Comparison of ENCODE assay signal across 8 cellular contexts in the genomic region with DNA sequence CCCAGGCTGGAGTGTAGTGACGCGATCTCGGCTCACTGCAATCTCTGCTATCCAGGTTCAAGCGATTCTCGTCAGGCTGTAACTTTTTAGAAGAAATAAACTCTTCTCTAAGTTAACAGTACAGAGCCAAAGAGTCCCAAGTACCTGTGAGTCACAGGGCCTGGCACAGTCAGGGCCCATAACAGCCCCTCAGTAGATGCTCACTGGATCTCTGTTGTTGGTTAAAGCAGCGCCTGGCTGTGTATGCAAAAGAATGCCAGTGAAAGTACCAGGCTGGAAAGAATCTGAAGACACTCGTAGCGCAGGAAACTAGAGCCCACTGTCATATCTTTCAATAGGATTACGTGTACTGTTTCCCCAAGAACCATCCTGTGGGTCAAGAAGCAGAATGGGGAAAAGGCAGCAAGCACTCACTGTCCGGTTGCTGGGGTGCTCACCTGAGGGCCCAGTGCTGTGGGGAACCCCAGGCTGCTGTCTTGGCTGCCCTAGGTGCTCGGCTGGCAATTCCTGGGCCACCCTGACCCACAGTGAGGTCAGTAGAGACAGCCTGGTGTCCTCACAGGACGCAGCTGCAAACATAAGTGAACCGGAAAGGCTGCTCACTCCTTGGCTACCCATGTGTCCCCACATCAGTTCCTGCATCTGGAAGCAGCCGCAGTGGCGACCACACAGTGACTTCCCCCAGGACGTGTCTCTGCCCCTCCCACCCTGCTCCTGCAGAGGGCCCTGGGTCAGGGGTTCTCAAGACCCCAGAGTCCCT. TPM values are rescaled to one million over a fixed set of nuclear protein-coding genes. Genes with fewer than 3 reads are reported as not detected.
DNase-seq lines count a peak whose midpoint lies in the region; ATAC-seq, FAIRE-seq and TF ChIP-seq lines count a peak whose summit lies in the region.

No MANE protein-coding gene starts in this region.

- H3K4me1 ChIP-seq in HepG2 (ENCODE audit: insufficient read depth, low read length) (peaks cover 47% of the 10 kb centered on the region), right lobe of liver (peaks cover 0 to 46% (median 19%) of the 10 kb centered on the region in 4 donors), Panc1 (ENCODE audit: control insufficient read depth, insufficient read depth, low read length) (peaks cover 37% of the 10 kb centered on the region)

- H3K9me3 Mint-ChIP-seq in effector memory CD8-positive, alpha-beta T cell = no peaks in the 10 kb centered on the region

- peaks cover 31% of the 10 kb centered on the region for H3K36me3 Mint-ChIP-seq in effector memory CD8-positive, alpha-beta T cell (ENCODE audit: insufficient read depth)

- POLR2A ChIA-PET in HepG2 (lab: Yijun Ruan, JAX) = interaction anchor here (0.6 kb wide), 1 partner anchor 36 kb away, joined by 3 read pairs; no protein-coding TSS in a partner anchor
- POLR2A ChIA-PET in Panc1 (lab: Charles Lee) = no interaction called here

- no peaks in the 10 kb centered on the region for H4K20me1 ChIP-seq in HepG2 (ENCODE audit: insufficient read depth, low read length)

- BruUV-seq in HepG2 (replicated peaks; lab: Mats Ljungman, UMichigan) (no TSS peak), Panc1 (replicated peaks; lab: Mats Ljungman, UMichigan) (no TSS peak)

- H3K27me3 Mint-ChIP-seq in effector memory CD8-positive, alpha-beta T cell = no peaks in the 10 kb centered on the region

- H3K27ac Mint-ChIP-seq in effector memory CD8-positive, alpha-beta T cell = peak overlapping the region; percentile 93 to 99

- ATAC-seq in HepG2 (no peak), right lobe of liver (no peak), Panc1 (no peak), HG02642 (IDR thresholded peaks at IDR 0.05; ENCODE audit: poor library complexity, unreplicated experiment) (no peak), HG02981 (IDR thresholded peaks at IDR 0.05; ENCODE audit: unreplicated experiment) (no peak), GM19455 (IDR thresholded peaks at IDR 0.05; ENCODE audit: unreplicated experiment) (no peak)
- no peak for ATAC-seq in effector memory CD8-positive, alpha-beta T cell (replicated peaks)

- H3K4me3 Mint-ChIP-seq in effector memory CD8-positive, alpha-beta T cell = peak overlapping the region; percentile 17 to 96

- intact Hi-C loops in HepG2 (cut with micrococcal nuclease; ENCODE audit: unreplicated experiment) (no loop called here), right lobe of liver (cut with DNase I) (no loop called here), Panc1 (cut with micrococcal nuclease; ENCODE audit: unreplicated experiment) (no loop called here)

- no peak overlapping the region for H2AFZ ChIP-seq in HepG2 (ENCODE audit: low read length)

- H3K9ac ChIP-seq in HepG2 (ENCODE audit: insufficient read depth, low read depth, low read length) = no peak overlapping the region

- peaks cover 41 to 46% of the 10 kb centered on the region in 2 donors for H3K4me1 Mint-ChIP-seq in effector memory CD8-positive, alpha-beta T cell (ENCODE audit: low read depth in 2 of 2)

- in situ Hi-C loops in HepG2 (cut with HindIII; ENCODE audit: extremely low pct_ligation_motif_present, low pct_unique_long_range_greater_than_20kb) = no loop called here
- in situ Hi-C loops in Panc1 (cut with HindIII; ENCODE audit: low pct_unique_long_range_greater_than_20kb, low sequenced_read_pairs) = no loop called here

- TF ChIP-seq CTCF in HepG2 (CRISPR knock-in tag; IDR thresholded peaks at IDR 0.05) (no peak), right lobe of liver (IDR thresholded peaks at IDR 0.05) (no peak), Panc1 (IDR thresholded peaks at IDR 0.05) (no peak)

- no peak for TF ChIP-seq POLR2A in HepG2 (IDR thresholded peaks at IDR 0.05; ENCODE audit: insufficient read depth in 1 of 2, low read depth in 2 of 2, low read length in 2 of 2)
- no peak for TF ChIP-seq POLR2A in right lobe of liver (IDR thresholded peaks at IDR 0.05)

- H3K27ac ChIP-seq in HepG2 (ENCODE audit: extremely low read length, insufficient read depth, low read length) = no peak overlapping the region
- no peak overlapping the region for H3K27ac ChIP-seq in right lobe of liver
- peak overlapping the region; percentile 61 for H3K27ac ChIP-seq in Panc1 (ENCODE audit: low read length)

- TF ChIP-seq EP300 in HepG2 (IDR thresholded peaks at IDR 0.05; ENCODE audit: low read depth in 2 of 2, low read length in 2 of 2) = no peak
- TF ChIP-seq EP300 in HepG2 (CRISPR knock-in tag; IDR thresholded peaks at IDR 0.05; ENCODE audit: borderline replicate concordance) = no peak

- H3K36me3 ChIP-seq in HepG2 (replicated peaks in 1 of 2; ENCODE audit: control insufficient read depth in 1 of 2, insufficient read depth in 2 of 2, low read length in 2 of 2) = no peaks in the 10 kb centered on the region; a peak in 1 of 5 replicates
- peaks cover 0 to 2% (median 0%) of the 10 kb centered on the region in 4 donors for H3K36me3 ChIP-seq in right lobe of liver
- H3K36me3 ChIP-seq in Panc1 (ENCODE audit: control insufficient read depth, insufficient read depth, low read length) = peaks cover 2% of the 10 kb centered on the region; the same call in 1 of the 2 replicates

- peaks cover 40% of the 10 kb centered on the region for H3K79me2 ChIP-seq in HepG2 (ENCODE audit: insufficient read depth, low read length)

- H3K4me3 ChIP-seq in HepG2 (replicated peaks in 1 of 3; ENCODE audit: insufficient read depth in 1 of 3, low read depth in 2 of 3, low read length in 3 of 3) (no peak overlapping the region), right lobe of liver (no peak overlapping the region), Panc1 (ENCODE audit: low read depth in 2 of 2, low read length in 2 of 2) (peak overlapping the region in 1 of 2 experiments; percentile 58; a peak in 2 of 4 replicates)

- H3K9me3 ChIP-seq in HepG2 (ENCODE audit: low read length) (no peaks in the 10 kb centered on the region), right lobe of liver (no peaks in the 10 kb centered on the region), Panc1 (ENCODE audit: control insufficient read depth, insufficient read depth, low read depth, low read length) (no peaks in the 10 kb centered on the region)

- CTCF ChIA-PET in HepG2 (lab: Yijun Ruan, JAX; ENCODE audit: low intra/inter-chr PET ratio, low total read pairs) = no interaction called here
- CTCF ChIA-PET in Panc1 (lab: Charles Lee) = no interaction called here

- no peak overlapping the region for H3K4me2 ChIP-seq in HepG2 (ENCODE audit: low read depth, low read length)

- 95% methylated on average over 11 of the region's 16 CpGs for WGBS in HepG2 (ENCODE audit: low lambda C conversion rate)
- 65% methylated on average over 10 of the region's 16 CpGs for WGBS in right lobe of liver (ENCODE audit: insufficient coverage, low coverage, low lambda C conversion rate, missing lambda C conversion rate)

- DNase-seq in HepG2 (ENCODE audit: low spot score) (no peak), right lobe of liver (no peak), Panc1 (ENCODE audit: low read depth, low spot score) (no peak), epidermal melanocyte (ENCODE audit: insufficient read length, low spot score) (no peak)
- DNase-seq in effector memory CD8-positive, alpha-beta T cell = no peak

- H3K27me3 ChIP-seq in HepG2 (ENCODE audit: control insufficient read depth in 1 of 2, insufficient read depth in 2 of 2, low read length in 2 of 2) (no peaks in the 10 kb centered on the region), right lobe of liver (no peaks in the 10 kb centered on the region), Panc1 (ENCODE audit: control insufficient read depth, insufficient read depth, low read length) (no peaks in the 10 kb centered on the region)

- no peak for TF ChIP-seq RAD21 in HepG2 (CRISPR knock-in tag; IDR thresholded peaks at IDR 0.05)

- no peak for FAIRE-seq in HepG2 (lab: Jason Lieb, UNC)

RNA-seq across cellular contexts. Expression of a gene that starts 3.1 kb away (rescaled TPM):
- total RNA-seq in HepG2 (2016; rRNA removed; fragmentation: Illumina TruSeq; extraction: Trizol) (104 and 131 TPM in 2 replicates), right lobe of liver (10 to 100 TPM; 13.1 to 30.8 (median 14.7) TPM), Panc1 (2021; ENCODE audit: unreplicated experiment) (73.4 TPM)
- 19.5 and 20.5 TPM in 2 replicates for total RNA-seq in HepG2 (2016; cell fraction: cytosol; rRNA removed; fragmentation: Illumina TruSeq; extraction: Trizol; ENCODE audit: low read depth)
- total RNA-seq in HepG2 (2016; cell fraction: insoluble cytoplasmic fraction; rRNA removed; fragmentation: Illumina TruSeq; extraction: Trizol) = 103 and 128 TPM in 2 replicates
- total RNA-seq in HepG2 (2016; cell fraction: membrane; rRNA removed; fragmentation: Illumina TruSeq; extraction: Trizol) = 43.3 and 44.2 TPM in 2 replicates
- 39.3 and 41.5 TPM in 2 replicates for total RNA-seq in HepG2 (2016; cell fraction: nucleus; rRNA removed; fragmentation: Illumina TruSeq; extraction: Trizol)
- polyA plus RNA-seq in HepG2 (2011; rRNA removed) = 29.8 and 43.9 TPM in 2 replicates
- polyA plus RNA-seq in HepG2 (2011; cell fraction: cytosol; rRNA removed) = 22.0 and 30.6 TPM in 2 replicates
- 12.8 and 13.8 TPM in 2 replicates for polyA plus RNA-seq in HepG2 (2011; cell fraction: nucleus; rRNA removed)
- 30.0 and 43.7 TPM in 2 replicates for polyA plus RNA-seq in HepG2 (2012)
- polyA plus RNA-seq in HepG2 (2016; cell fraction: cytosol; fragmentation: Illumina TruSeq; extraction: Trizol; ENCODE audit: low read depth) = 10.3 and 11.7 TPM in 2 replicates
- polyA plus RNA-seq in HepG2 (2016; cell fraction: insoluble cytoplasmic fraction; fragmentation: Illumina TruSeq; extraction: Trizol; ENCODE audit: low read depth) = 140 and 142 TPM in 2 replicates
- polyA plus RNA-seq in HepG2 (2016; cell fraction: membrane; fragmentation: Illumina TruSeq; extraction: Trizol; ENCODE audit: low read depth) = 24.5 and 24.6 TPM in 2 replicates
- 69.4 and 73.3 TPM in 2 replicates for polyA plus RNA-seq in HepG2 (2016; cell fraction: nucleus; fragmentation: Illumina TruSeq; extraction: Trizol; ENCODE audit: insufficient read depth, low read depth)
- 12.5 and 24.7 TPM in 2 replicates for polyA minus RNA-seq in HepG2 (2011; rRNA and poly(A)+ RNA removed; ENCODE audit: low replicate concordance)
- polyA minus RNA-seq in HepG2 (2011; cell fraction: cytosol; rRNA and poly(A)+ RNA removed) = 19.7 and 22.7 TPM in 2 replicates
- 10.8 and 13.7 TPM in 2 replicates for polyA minus RNA-seq in HepG2 (2011; cell fraction: nucleus; rRNA and poly(A)+ RNA removed)
- 81.0 TPM for polyA plus RNA-seq in Panc1 (2012; ENCODE audit: insufficient read length)

RNA-seq across cellular contexts. Expression of a gene that starts 5.9 kb away (rescaled TPM):
- total RNA-seq in HepG2 (2016; rRNA removed; fragmentation: Illumina TruSeq; extraction: Trizol) (15.5 and 25.8 TPM in 2 replicates), right lobe of liver (10 to 100 TPM; 13.8 to 51.0 (median 25.4) TPM), Panc1 (2021; ENCODE audit: unreplicated experiment) (32.6 TPM)
- 9.2 and 12.7 TPM in 2 replicates for total RNA-seq in HepG2 (2016; cell fraction: cytosol; rRNA removed; fragmentation: Illumina TruSeq; extraction: Trizol; ENCODE audit: low read depth)
- 14.4 and 26.2 TPM in 2 replicates for total RNA-seq in HepG2 (2016; cell fraction: insoluble cytoplasmic fraction; rRNA removed; fragmentation: Illumina TruSeq; extraction: Trizol)
- total RNA-seq in HepG2 (2016; cell fraction: membrane; rRNA removed; fragmentation: Illumina TruSeq; extraction: Trizol) = 28.5 and 34.5 TPM in 2 replicates
- total RNA-seq in HepG2 (2016; cell fraction: nucleus; rRNA removed; fragmentation: Illumina TruSeq; extraction: Trizol) = 20.4 and 23.0 TPM in 2 replicates
- 19.0 and 36.1 TPM in 2 replicates for polyA plus RNA-seq in HepG2 (2011; rRNA removed)
- polyA plus RNA-seq in HepG2 (2011; cell fraction: cytosol; rRNA removed) = 18.9 and 32.3 TPM in 2 replicates
- polyA plus RNA-seq in HepG2 (2011; cell fraction: nucleus; rRNA removed) = 79.1 and 84.6 TPM in 2 replicates
- 16.1 and 20.7 TPM in 2 replicates for polyA plus RNA-seq in HepG2 (2012)
- 9.4 and 10.4 TPM in 2 replicates for polyA plus RNA-seq in HepG2 (2016; cell fraction: cytosol; fragmentation: Illumina TruSeq; extraction: Trizol; ENCODE audit: low read depth)
- 14.1 and 16.2 TPM in 2 replicates for polyA plus RNA-seq in HepG2 (2016; cell fraction: insoluble cytoplasmic fraction; fragmentation: Illumina TruSeq; extraction: Trizol; ENCODE audit: low read depth)
- polyA plus RNA-seq in HepG2 (2016; cell fraction: membrane; fragmentation: Illumina TruSeq; extraction: Trizol; ENCODE audit: low read depth) = 21.6 and 23.3 TPM in 2 replicates
- polyA plus RNA-seq in HepG2 (2016; cell fraction: nucleus; fragmentation: Illumina TruSeq; extraction: Trizol; ENCODE audit: insufficient read depth, low read depth) = 36.1 and 41.5 TPM in 2 replicates
- 7.1 and 61.3 TPM in 2 replicates for polyA minus RNA-seq in HepG2 (2011; rRNA and poly(A)+ RNA removed; ENCODE audit: low replicate concordance)
- 18.8 and 21.5 TPM in 2 replicates for polyA minus RNA-seq in HepG2 (2011; cell fraction: cytosol; rRNA and poly(A)+ RNA removed)
- 6.4 and 8.5 TPM in 2 replicates for polyA minus RNA-seq in HepG2 (2011; cell fraction: nucleus; rRNA and poly(A)+ RNA removed)
- polyA plus RNA-seq in Panc1 (2012; ENCODE audit: insufficient read length) = 37.6 TPM

RNA-seq across cellular contexts. Expression of a gene that starts 6.1 kb away (rescaled TPM):
- total RNA-seq in HepG2 (2016; rRNA removed; fragmentation: Illumina TruSeq; extraction: Trizol) = 21.2 and 35.4 TPM in 2 replicates
- 9.8 and 10.0 TPM in 2 replicates for total RNA-seq in HepG2 (2016; cell fraction: cytosol; rRNA removed; fragmentation: Illumina TruSeq; extraction: Trizol; ENCODE audit: low read depth)
- total RNA-seq in HepG2 (2016; cell fraction: insoluble cytoplasmic fraction; rRNA removed; fragmentation: Illumina TruSeq; extraction: Trizol) = 23.8 and 32.4 TPM in 2 replicates
- total RNA-seq in HepG2 (2016; cell fraction: membrane; rRNA removed; fragmentation: Illumina TruSeq; extraction: Trizol) = 15.9 and 17.1 TPM in 2 replicates
- 24.3 and 29.3 TPM in 2 replicates for total RNA-seq in HepG2 (2016; cell fraction: nucleus; rRNA removed; fragmentation: Illumina TruSeq; extraction: Trizol)
- polyA plus RNA-seq in HepG2 (2011; rRNA removed) = 15.7 and 20.3 TPM in 2 replicates
- polyA plus RNA-seq in HepG2 (2011; cell fraction: cytosol; rRNA removed) = 8.7 and 16.8 TPM in 2 replicates
- polyA plus RNA-seq in HepG2 (2011; cell fraction: nucleus; rRNA removed) = 68.2 and 101 TPM in 2 replicates
- polyA plus RNA-seq in HepG2 (2012) = 16.3 and 27.3 TPM in 2 replicates
- polyA plus RNA-seq in HepG2 (2016; cell fraction: cytosol; fragmentation: Illumina TruSeq; extraction: Trizol; ENCODE audit: low read depth) = 5.5 and 6.4 TPM in 2 replicates
- polyA plus RNA-seq in HepG2 (2016; cell fraction: insoluble cytoplasmic fraction; fragmentation: Illumina TruSeq; extraction: Trizol; ENCODE audit: low read depth) = 59.5 and 79.8 TPM in 2 replicates
- 10.8 and 13.8 TPM in 2 replicates for polyA plus RNA-seq in HepG2 (2016; cell fraction: membrane; fragmentation: Illumina TruSeq; extraction: Trizol; ENCODE audit: low read depth)
- polyA plus RNA-seq in HepG2 (2016; cell fraction: nucleus; fragmentation: Illumina TruSeq; extraction: Trizol; ENCODE audit: insufficient read depth, low read depth) = 133 and 138 TPM in 2 replicates
- 12.7 and 22.2 TPM in 2 replicates for polyA minus RNA-seq in HepG2 (2011; rRNA and poly(A)+ RNA removed; ENCODE audit: low replicate concordance)
- polyA minus RNA-seq in HepG2 (2011; cell fraction: cytosol; rRNA and poly(A)+ RNA removed) = 7.4 and 8.9 TPM in 2 replicates
- 10.9 and 13.8 TPM in 2 replicates for polyA minus RNA-seq in HepG2 (2011; cell fraction: nucleus; rRNA and poly(A)+ RNA removed)
- total RNA-seq in right lobe of liver = 1 to 10 TPM; 2.2 to 5.7 (median 4.8) TPM
- 106 TPM for total RNA-seq in Panc1 (2021; ENCODE audit: unreplicated experiment)
- 82.2 TPM for polyA plus RNA-seq in Panc1 (2012; ENCODE audit: insufficient read length)

RNA-seq across cellular contexts. Expression of a gene that starts 31.1 kb away (rescaled TPM):
- 0.62 and 1.1 TPM in 2 replicates for total RNA-seq in HepG2 (2016; rRNA removed; fragmentation: Illumina TruSeq; extraction: Trizol)
- 1.9 TPM in 1 of 2 replicates, not detected in the other for total RNA-seq in HepG2 (2016; cell fraction: cytosol; rRNA removed; fragmentation: Illumina TruSeq; extraction: Trizol; ENCODE audit: low read depth)
- total RNA-seq in HepG2 (2016; cell fraction: insoluble cytoplasmic fraction; rRNA removed; fragmentation: Illumina TruSeq; extraction: Trizol) = 0.22 and 0.56 TPM in 2 replicates
- total RNA-seq in HepG2 (2016; cell fraction: membrane; rRNA removed; fragmentation: Illumina TruSeq; extraction: Trizol) = 0.83 and 1.1 TPM in 2 replicates
- 0.43 and 0.44 TPM in 2 replicates for total RNA-seq in HepG2 (2016; cell fraction: nucleus; rRNA removed; fragmentation: Illumina TruSeq; extraction: Trizol)
- 0.46 and 0.48 TPM in 2 replicates for polyA plus RNA-seq in HepG2 (2011; rRNA removed)
- polyA plus RNA-seq in HepG2 (2011; cell fraction: cytosol; rRNA removed) = 0.33 and 0.60 TPM in 2 replicates
- 0.69 and 0.85 TPM in 2 replicates for polyA plus RNA-seq in HepG2 (2011; cell fraction: nucleus; rRNA removed)
- polyA plus RNA-seq in HepG2 (2012) = 0.20 and 0.35 TPM in 2 replicates
- polyA plus RNA-seq in HepG2 (2016; cell fraction: cytosol; fragmentation: Illumina TruSeq; extraction: Trizol; ENCODE audit: low read depth) = 0.21 and 0.32 TPM in 2 replicates
- polyA plus RNA-seq in HepG2 (2016; cell fraction: insoluble cytoplasmic fraction; fragmentation: Illumina TruSeq; extraction: Trizol; ENCODE audit: low read depth) = 0.46 and 0.47 TPM in 2 replicates
- 0.26 and 0.55 TPM in 2 replicates for polyA plus RNA-seq in HepG2 (2016; cell fraction: membrane; fragmentation: Illumina TruSeq; extraction: Trizol; ENCODE audit: low read depth)
- polyA plus RNA-seq in HepG2 (2016; cell fraction: nucleus; fragmentation: Illumina TruSeq; extraction: Trizol; ENCODE audit: insufficient read depth, low read depth) = 0.53 and 0.70 TPM in 2 replicates
- 0.62 and 1.6 TPM in 2 replicates for polyA minus RNA-seq in HepG2 (2011; rRNA and poly(A)+ RNA removed; ENCODE audit: low replicate concordance)
- polyA minus RNA-seq in HepG2 (2011; cell fraction: cytosol; rRNA and poly(A)+ RNA removed) = not detected in 2 replicates
- polyA minus RNA-seq in HepG2 (2011; cell fraction: nucleus; rRNA and poly(A)+ RNA removed) = 0.13 and 0.50 TPM in 2 replicates
- total RNA-seq in right lobe of liver = 1 to 10 TPM in 2 of 6 experiments, under 1 TPM in 4; 0.56 to 3.5 (median 0.74) TPM
- total RNA-seq in Panc1 (2021; ENCODE audit: unreplicated experiment) = 7.0 TPM
- 4.6 TPM for polyA plus RNA-seq in Panc1 (2012; ENCODE audit: insufficient read length)
